In the genomic region with DNA sequence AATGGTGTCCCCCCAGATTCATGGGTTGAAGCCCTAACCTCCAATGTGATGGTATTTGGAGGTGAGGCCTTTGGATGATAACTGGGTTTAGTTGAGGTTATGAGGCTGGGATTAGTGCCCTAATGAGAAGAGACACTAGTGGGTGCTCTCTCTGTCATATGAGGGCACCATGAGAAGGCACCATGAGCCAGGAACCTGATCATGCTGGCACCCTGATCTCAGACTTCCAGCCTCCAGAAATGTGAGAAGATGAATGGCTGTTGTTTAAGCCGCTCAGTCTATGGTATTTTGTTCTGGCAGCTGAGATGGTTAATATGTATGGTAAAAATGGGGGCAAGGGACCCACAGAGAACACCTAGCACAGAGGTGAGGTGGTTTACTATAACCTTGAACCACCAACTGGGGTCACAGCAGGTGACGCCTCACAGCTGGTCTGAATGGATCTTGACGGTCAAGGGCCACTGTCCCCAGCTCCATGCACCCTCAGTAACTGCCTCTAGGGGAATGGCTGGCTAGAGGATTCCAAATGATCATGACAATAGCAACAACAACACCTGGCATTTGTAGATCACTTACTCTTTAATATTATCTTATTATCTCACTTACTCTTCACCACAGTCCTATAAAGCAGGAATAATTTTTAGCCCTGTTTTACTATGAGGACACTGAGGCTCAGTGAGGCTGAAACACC, we compare ENCODE assay signal across 19 cellular contexts. TPM values are rescaled to one million over a fixed set of nuclear protein-coding genes. Genes with fewer than 3 reads are reported as not detected.
DNase-seq lines count a peak whose midpoint lies in the region; ATAC-seq and TF ChIP-seq lines count a peak whose summit lies in the region.
"Had no signal": no experiment of that assay in that cellular context is flagged by ENCODE, and none has a peak within 500 bp of the region (broad histone marks: within the 10 kb centered on the region; RNA-seq: fewer than 3 reads in every experiment).

No MANE protein-coding gene starts in this region.

- H3K9ac ChIP-seq in endodermal cell (ENCODE audit: extremely low read depth, low read length, poor library complexity, severe bottlenecking), result no peak overlapping the region
- H3K9ac ChIP-seq: GM23248, KMS-11 had no signal

- no peaks in the 10 kb centered on the region for H3K36me3 Mint-ChIP-seq in CD14-positive monocyte
- no peaks in the 10 kb centered on the region for H3K36me3 Mint-ChIP-seq in endodermal cell (ENCODE audit: low read depth)

- H3K36me3 ChIP-seq in Panc1 (ENCODE audit: control insufficient read depth, insufficient read depth, low read length), result no peaks in the 10 kb centered on the region
- no peaks in the 10 kb centered on the region for H3K36me3 ChIP-seq in endodermal cell (ENCODE audit: control insufficient read depth, insufficient read depth, low read length)
- H3K36me3 ChIP-seq: BE2C had no signal

- CTCF ChIA-PET in Panc1 (lab: Charles Lee), result no interaction called here

- ATAC-seq in Panc1, result no peak
- ATAC-seq in HG03342 (IDR thresholded peaks at IDR 0.05; ENCODE audit: unreplicated experiment), result no peak

- intact Hi-C loops in CD14-positive monocyte (cut with micrococcal nuclease) (no loop called here), Panc1 (cut with micrococcal nuclease; ENCODE audit: unreplicated experiment) (no loop called here)

- H3K4me3 Mint-ChIP-seq in CD14-positive monocyte (no peak overlapping the region), endodermal cell (no peak overlapping the region)
- H3K4me3 Mint-ChIP-seq: CD4-positive, alpha-beta T cell had no signal

- H3K9me3 ChIP-seq in Panc1 (ENCODE audit: control insufficient read depth, insufficient read depth, low read depth, low read length) (no peaks in the 10 kb centered on the region), endodermal cell (ENCODE audit: control insufficient read depth, low read length) (no peaks in the 10 kb centered on the region)
- H3K9me3 ChIP-seq: BE2C had no signal

- in situ Hi-C loops in Panc1 (cut with HindIII; ENCODE audit: low pct_unique_long_range_greater_than_20kb, low sequenced_read_pairs), result no loop called here

- no TSS peak for BruUV-seq in Panc1 (replicated peaks; lab: Mats Ljungman, UMichigan)

- POLR2A ChIA-PET in Panc1 (lab: Charles Lee), result no interaction called here

- H3K9me3 Mint-ChIP-seq in CD14-positive monocyte, result no peaks in the 10 kb centered on the region
- no peaks in the 10 kb centered on the region for H3K9me3 Mint-ChIP-seq in endodermal cell
- H3K9me3 Mint-ChIP-seq: CD4-positive, alpha-beta T cell had no signal

- H3K4me3 ChIP-seq in GM12864 (ENCODE audit: low read depth, low read length), result no peak overlapping the region
- H3K4me3 ChIP-seq in Panc1 (ENCODE audit: low read depth in 2 of 2, low read length in 2 of 2), result no peak overlapping the region
- no peak overlapping the region for H3K4me3 ChIP-seq in endodermal cell (ENCODE audit: low read length)
- H3K4me3 ChIP-seq: GM23248 had no signal

- DNase-seq in CD14-positive monocyte (ENCODE audit: low spot score), result peak; percentile 3
- DNase-seq in GM12864 (ENCODE audit: low read depth), result no peak
- DNase-seq in Panc1 (ENCODE audit: low read depth, low spot score), result no peak
- DNase-seq in endodermal cell, result no peak
- DNase-seq in NCI-H524 treated with DMSO at 0.1 percent for 48 hours (lab: John Stamatoyannopoulos, UW), result no peak
- DNase-seq in COR-L47 (lab: John Stamatoyannopoulos, UW), result no peak
- DNase-seq: ACHN; BE2C; C1 segment of cervical spinal cord; CD4-positive, alpha-beta T cell; DMS153; DMS79; GDM1; GM23248; H7 had no signal

- no peak for TF ChIP-seq CTCF in CD14-positive monocyte (IDR thresholded peaks at IDR 0.05)
- TF ChIP-seq CTCF in GM12864 (IDR thresholded peaks at IDR 0.05; ENCODE audit: low read depth, low read length, missing control alignments), result peak; percentile 6
- TF ChIP-seq CTCF in Panc1 (IDR thresholded peaks at IDR 0.05), result no peak
- peak; percentile 58 for TF ChIP-seq CTCF in endodermal cell (conservative IDR thresholded peaks at IDR 0.05)

- H3K27me3 ChIP-seq in Panc1 (ENCODE audit: control insufficient read depth, insufficient read depth, low read length) (no peaks in the 10 kb centered on the region), endodermal cell (ENCODE audit: control insufficient read depth, insufficient read depth, low read length, poor library complexity, severe bottlenecking) (no peaks in the 10 kb centered on the region)
- H3K27me3 ChIP-seq: BE2C had no signal

- H3K27me3 Mint-ChIP-seq in CD14-positive monocyte (ENCODE audit: low read depth in 3 of 3) (peaks cover 2 to 5% (median 4%) of the 10 kb centered on the region in 3 donors), endodermal cell (ENCODE audit: insufficient read depth) (no peaks in the 10 kb centered on the region)
- H3K27me3 Mint-ChIP-seq: CD4-positive, alpha-beta T cell had no signal

- H3K27ac Mint-ChIP-seq in CD14-positive monocyte, result no peak overlapping the region
- H3K27ac Mint-ChIP-seq in endodermal cell, result no peak overlapping the region
- H3K27ac Mint-ChIP-seq: CD4-positive, alpha-beta T cell had no signal

- H3K4me1 Mint-ChIP-seq in CD14-positive monocyte, result peaks cover 2% of the 10 kb centered on the region
- H3K4me1 Mint-ChIP-seq in endodermal cell, result peaks cover 7% of the 10 kb centered on the region

- H3K27ac ChIP-seq in Panc1 (ENCODE audit: low read length) (peak overlapping the region; percentile 80), endodermal cell (ENCODE audit: low read depth, low read length) (no peak overlapping the region)
- H3K27ac ChIP-seq: GM23248, KMS-11 had no signal

- WGBS in endodermal cell (ENCODE audit: insufficient coverage in 1 of 2, insufficient read length in 1 of 2), 2 experiments, result 80 to 90% methylated on average over 1 to 3 of the region's 3 CpGs

- H3K4me1 ChIP-seq in Panc1 (ENCODE audit: control insufficient read depth, insufficient read depth, low read length) (peaks cover 4% of the 10 kb centered on the region), endodermal cell (ENCODE audit: control insufficient read depth, insufficient read depth, low read length) (peaks cover 3% of the 10 kb centered on the region)
- H3K4me1 ChIP-seq: BE2C had no signal

RNA-seq across cellular contexts. Expression of a gene that starts 57.1 kb away (rescaled TPM):
- polyA plus RNA-seq in CD14-positive monocyte, result not detected
- 0.44 TPM for total RNA-seq in Panc1 (2021; ENCODE audit: unreplicated experiment)
- polyA plus RNA-seq in Panc1 (2012; ENCODE audit: insufficient read length), result 0.47 TPM
- 1 to 10 TPM in 1 of 2 donors, under 1 TPM in 1; 0.44 to 3.5 TPM for total RNA-seq in endodermal cell
- polyA plus RNA-seq in endodermal cell (2013, experiment 1 of 2), result 0.18 TPM
- polyA plus RNA-seq in endodermal cell (2013, experiment 2 of 2), result 0.17 TPM
- total RNA-seq: Daoy, GM23248, HT-29 had no signal
- polyA plus RNA-seq: GM23248 had no signal

Comparison
In these comparisons a context has a peak if more than half of its experiments do, and no peak if none do; other contexts are left out.
1. CTCF ChIP-seq: peak in GM12864 (single experiment) and endodermal cell (single experiment); none in CD14-positive monocyte (single experiment) and Panc1 (single experiment).